Comparison of ENCODE assay signal across 8 cellular contexts in genomic region chr16:16025214-16025968, GRCh38.
DNase-seq lines count a peak whose midpoint lies in the region; ATAC-seq and TF ChIP-seq lines count a peak whose summit lies in the region.

No MANE protein-coding gene starts in this region.

- no peaks in the 10 kb centered on the region for H3K9me3 Mint-ChIP-seq in brain

- no peak for TF ChIP-seq CTCF in brain (conservative IDR thresholded peaks at IDR 0.05)

- DNase-seq in activated gamma-delta T cell treated with Interleukin-2 at 50 U/mL for 16 hours (peak; percentile 8), activated gamma-delta T cell (lab: John Stamatoyannopoulos, UW) (no peak), T-helper 17 cell (peak; percentile 33 to 52 (median 46)), retina (peak; percentile 35)

- ATAC-seq in T-helper 17 cell (peak; percentile 88), GM21737 (IDR thresholded peaks at IDR 0.05; ENCODE audit: unreplicated experiment) (no peak), GM21528 (IDR thresholded peaks at IDR 0.05; ENCODE audit: low FRiP score, unreplicated experiment) (no peak), GM19035 (IDR thresholded peaks at IDR 0.05; ENCODE audit: unreplicated experiment) (no peak)

- H3K27ac Mint-ChIP-seq in T-helper 17 cell: peak overlapping the region; percentile 98
- H3K27ac Mint-ChIP-seq in brain: peak overlapping the region in 3 of 5 experiments; percentile 38 to 77 (median 53)

- H3K9me3 ChIP-seq in T-helper 17 cell (ENCODE audit: control insufficient read depth, low read length, poor library complexity, severe bottlenecking): no peaks in the 10 kb centered on the region

- H3K4me3 Mint-ChIP-seq in T-helper 17 cell (peak overlapping the region; percentile 83), brain (no peak overlapping the region)

- H3K36me3 Mint-ChIP-seq in T-helper 17 cell (ENCODE audit: low read depth) (peaks cover 5% of the 10 kb centered on the region), brain (peaks cover 21% of the 10 kb centered on the region)

- peaks cover 33% of the 10 kb centered on the region for H3K4me1 Mint-ChIP-seq in T-helper 17 cell
- H3K4me1 Mint-ChIP-seq in brain: peaks cover 44% of the 10 kb centered on the region

- H3K27me3 Mint-ChIP-seq in T-helper 17 cell (no peaks in the 10 kb centered on the region), brain (peaks cover 3% of the 10 kb centered on the region)
